In genomic region chr4:129232627-129233337, GRCh38 we compare ENCODE assay signal across 1 cellular context.
TF ChIP-seq lines count a peak whose summit lies in the region.

No MANE protein-coding gene starts in this region.

TF ChIP-seq in H1, 55 proteins besides CTCF, POLR2A, EP300 and RAD21 (continued from another document):
- TF ChIP-seq RNF2 (IDR thresholded peaks at IDR 0.05; ENCODE audit: borderline replicate concordance, low read depth, low read length, missing control alignments, poor library complexity, severe bottlenecking) = no peak
- TF ChIP-seq HDAC6 (IDR thresholded peaks at IDR 0.05; ENCODE audit: low read depth, low read length) = no peak
- no peak for TF ChIP-seq CEBPB (IDR thresholded peaks at IDR 0.05; ENCODE audit: low read depth, low read length)
- TF ChIP-seq TEAD4 (IDR thresholded peaks at IDR 0.05; ENCODE audit: low read depth, low read length) = no peak
- TF ChIP-seq POU5F1 (IDR thresholded peaks at IDR 0.05; ENCODE audit: low read depth, low read length) = no peak
- no peak for TF ChIP-seq MAFK (IDR thresholded peaks at IDR 0.05; ENCODE audit: low read depth, low read length)
- TF ChIP-seq EZH2 (IDR thresholded peaks at IDR 0.05; ENCODE audit: low read depth, low read length, severe bottlenecking) = no peak
- no peak for TF ChIP-seq SP2 (IDR thresholded peaks at IDR 0.05; ENCODE audit: low read length)
